In the genomic region with DNA sequence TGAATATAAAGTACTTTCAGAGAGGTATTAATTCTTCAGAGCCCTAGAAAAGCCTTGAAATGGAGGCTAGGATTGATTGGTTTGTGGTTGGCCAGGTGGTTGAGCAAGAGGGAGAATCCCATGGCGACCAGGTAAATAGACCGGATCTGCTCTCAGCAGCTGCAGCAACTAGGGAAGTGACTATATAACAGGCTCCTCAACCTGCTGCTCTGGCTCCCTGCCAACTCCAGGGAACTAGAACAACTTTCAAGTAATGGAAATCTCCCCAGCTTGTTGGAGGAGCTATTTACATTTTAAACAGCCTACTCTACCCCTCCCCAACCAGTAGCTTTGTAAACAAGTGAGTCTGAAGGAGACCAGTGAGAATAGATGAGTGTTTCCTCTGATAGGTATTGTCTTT, we compare ENCODE assay signal across 13 cellular contexts.
A peak's percentile ranks its signal among the peaks of the same experiment; 100 is the strongest.
DNase-seq lines count a peak whose midpoint lies in the region; TF ChIP-seq lines count a peak whose summit lies in the region.
"Had no signal": no experiment of that assay in that cellular context is flagged by ENCODE, and none has a peak within 500 bp of the region (broad histone marks: within the 10 kb centered on the region; RNA-seq: fewer than 3 reads in every experiment).

No MANE protein-coding gene starts in this region.

- H4K20me1 ChIP-seq in osteoblast (ENCODE audit: insufficient read depth, low read length) = no peaks in the 10 kb centered on the region

- H3K4me3 ChIP-seq in NT2/D1 (ENCODE audit: insufficient read length, low read depth) (no peak overlapping the region), osteoblast (ENCODE audit: insufficient read depth, low read length) (no peak overlapping the region)
- H3K4me3 ChIP-seq: GM12878 had no signal

- H3K36me3 ChIP-seq in NT2/D1 (ENCODE audit: insufficient read depth, insufficient read length, low read length) (no peaks in the 10 kb centered on the region), osteoblast (ENCODE audit: insufficient read depth, low read length) (no peaks in the 10 kb centered on the region)

- TF ChIP-seq CTCF in osteoblast (IDR thresholded peaks at IDR 0.05; ENCODE audit: extremely low read depth, low read depth, low read length) = no peak

- H3K27me3 ChIP-seq in NT2/D1 (ENCODE audit: insufficient read depth, insufficient read length) (no peaks in the 10 kb centered on the region), osteoblast (ENCODE audit: insufficient read depth, low read length) (no peaks in the 10 kb centered on the region)

- H3K4me2 ChIP-seq in osteoblast (ENCODE audit: insufficient read depth, low read length) = no peak overlapping the region

- H3K27ac ChIP-seq in osteoblast (ENCODE audit: low read depth, low read length) = no peak overlapping the region
- H3K27ac ChIP-seq: HL-60 had no signal

- H2AFZ ChIP-seq in osteoblast (ENCODE audit: low read length) = no peak overlapping the region

- H3K79me2 ChIP-seq in osteoblast (ENCODE audit: insufficient read depth, low read length) = no peaks in the 10 kb centered on the region

- no peaks in the 10 kb centered on the region for H3K4me1 ChIP-seq in NT2/D1 (ENCODE audit: insufficient read depth, insufficient read length)
- H3K4me1 ChIP-seq in osteoblast (ENCODE audit: insufficient read depth, low read length) = no peaks in the 10 kb centered on the region

- DNase-seq in DMS53 (lab: John Stamatoyannopoulos, UW) = peak; percentile 93
- peak; percentile 66 for DNase-seq in NCI-H1436 treated with DMSO at 0.1 percent for 48 hours (lab: John Stamatoyannopoulos, UW)
- peak; percentile 93 for DNase-seq in NT2/D1 (ENCODE audit: low read depth, low spot score)
- DNase-seq in iPS-NIHi11 (ENCODE audit: low spot score) = peak; percentile 74
- DNase-seq in stimulated activated naive CD4-positive, alpha-beta T cell (lab: John Stamatoyannopoulos, UW) = no peak
- no peak for DNase-seq in cerebellar nuclear complex (lab: John Stamatoyannopoulos, UW)
- no peak for DNase-seq in germinal center (ENCODE audit: low spot score)
- no peak for DNase-seq in osteoblast (ENCODE audit: insufficient read length, low spot score, missing footprints)
- DNase-seq: CD4-positive, CD25-positive, alpha-beta regulatory T cell; kidney; stimulated activated naive CD4-positive, alpha-beta T cell treated with Interleukin-2 at 50 U/mL for 16 hours had no signal

- no peak overlapping the region for H3K9ac ChIP-seq in NT2/D1 (ENCODE audit: insufficient read length, low read depth)

- H3K9me3 ChIP-seq in NT2/D1 (ENCODE audit: insufficient read depth, low read length) (peaks cover 15% of the 10 kb centered on the region; the same call in 1 of the 2 replicates), osteoblast (ENCODE audit: low read depth, low read length) (peaks cover 6% of the 10 kb centered on the region)

Comparison
In these comparisons a context has a peak if more than half of its experiments do, and no peak if none do; other contexts are left out.
1. DNase-seq: peak in DMS53 (single experiment), NCI-H1436 treated with DMSO at 0.1 percent for 48 hours (single experiment), NT2/D1 (single experiment) and iPS-NIHi11 (single experiment); none in stimulated activated naive CD4-positive, alpha-beta T cell (0 of 6), cerebellar nuclear complex (0 of 2), germinal center (single experiment) and osteoblast (single experiment).